In the genomic region with DNA sequence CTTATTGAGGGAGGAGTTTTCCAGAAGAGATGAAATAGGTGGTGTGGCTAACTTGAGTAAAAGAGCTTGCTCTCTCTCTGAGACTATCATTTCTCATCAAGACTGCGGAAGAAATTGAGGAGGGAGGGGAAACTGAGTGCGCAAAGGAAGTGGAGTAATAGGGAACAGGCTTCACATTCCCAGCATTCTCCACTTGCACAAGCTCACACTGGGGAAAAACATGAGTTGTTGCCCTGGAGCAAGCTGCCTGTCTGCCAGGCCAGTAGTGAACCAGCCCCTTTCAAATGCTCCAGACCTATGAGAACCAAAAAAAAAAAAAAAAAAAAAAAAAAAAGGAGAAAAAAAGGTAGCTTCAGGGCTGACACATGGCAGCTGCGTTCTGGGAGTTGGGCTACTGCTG, we compare ENCODE assay signal across 13 cellular contexts.
"Had no signal": no experiment of that assay in that cellular context is flagged by ENCODE, and none has a peak within 500 bp of the region (broad histone marks: within the 10 kb centered on the region; RNA-seq: fewer than 3 reads in every experiment).

No MANE protein-coding gene starts in this region.

- H3K36me3 ChIP-seq: heart left ventricle, left ventricle myocardium inferior, thyroid gland had no signal

- H3K9me3 ChIP-seq: thyroid gland had no signal

- H3K27me3 ChIP-seq: heart left ventricle, thyroid gland had no signal

- H3K36me3 Mint-ChIP-seq: WTC11 had no signal

- H3K27ac ChIP-seq: coronary artery, heart left ventricle, left ventricle myocardium inferior, SK-N-MC, thyroid gland had no signal

- H3K4me3 Mint-ChIP-seq: activated T-helper 1 cell treated with anti-CD3 and anti-CD28 coated beads, Interleukin-12 subunit alpha, Interleukin-12 subunit beta, Interleukin-2, Interleukin-4 antibody, amounts not matched to agents 30 ng/mL and 10 ng/mL and 1 ng/mL, durations not matched to agents 14 hours and 24 hours and 36 hours; WTC11 had no signal

- H3K4me1 Mint-ChIP-seq: WTC11 had no signal

- DNase-seq: activated CD4-positive, alpha-beta T cell treated with anti-CD3 and anti-CD28 coated beads for 48 hours; activated naive CD4-positive, alpha-beta T cell; caudate nucleus; effector CD8-positive, alpha-beta T cell; heart left ventricle; left ventricle myocardium inferior; mesendoderm; thyroid gland had no signal

- H3K27ac Mint-ChIP-seq: activated T-helper 1 cell treated with anti-CD3 and anti-CD28 coated beads, Interleukin-12 subunit alpha, Interleukin-12 subunit beta, Interleukin-2, Interleukin-4 antibody, amounts not matched to agents 30 ng/mL and 10 ng/mL and 1 ng/mL, durations not matched to agents 14 hours and 24 hours and 36 hours; WTC11 had no signal

- H3K4me3 ChIP-seq: coronary artery, heart left ventricle, left ventricle myocardium inferior, SK-N-MC, skin epidermis, thyroid gland had no signal

- ATAC-seq: heart left ventricle, WTC11 had no signal
